In genomic region chr5:168137265-168137664, GRCh38 we compare ENCODE assay signal across 20 cellular contexts.
DNase-seq lines count a peak whose midpoint lies in the region; ATAC-seq and TF ChIP-seq lines count a peak whose summit lies in the region.
"Had no signal": no experiment of that assay in that cellular context is flagged by ENCODE, and none has a peak within 500 bp of the region (broad histone marks: within the 10 kb centered on the region; RNA-seq: fewer than 3 reads in every experiment).

No MANE protein-coding gene starts in this region.

- no peak overlapping the region for H3K27ac Mint-ChIP-seq in CD4-positive, alpha-beta memory T cell
- no peak overlapping the region for H3K27ac Mint-ChIP-seq in Calu3 (ENCODE audit: unreplicated experiment)
- H3K27ac Mint-ChIP-seq: activated CD8-positive, alpha-beta memory T cell treated with anti-CD3 and anti-CD28 coated beads, Interleukin-2, amount 10 ng/mL, durations not matched to agents 7 days and 5 days; B cell had no signal

- DNase-seq in CD4-positive, alpha-beta memory T cell: no peak
- DNase-seq in effector CD8-positive, alpha-beta T cell (lab: John Stamatoyannopoulos, UW): no peak
- DNase-seq in Calu3: no peak
- no peak for DNase-seq in stimulated activated naive CD8-positive, alpha-beta T cell treated with anti-CD3 and anti-CD28 coated beads, Interleukin-15, Interleukin-2, amounts not matched to agents 100 U/mL and 50 U/mL, for 24 hours
- DNase-seq: activated CD8-positive, alpha-beta memory T cell treated with anti-CD3 and anti-CD28 coated beads, Interleukin-2, amount 10 ng/mL, durations not matched to agents 7 days and 5 days; activated naive CD4-positive, alpha-beta T cell treated with anti-CD3 and anti-CD28 coated beads, Interleukin-2, amount 50 U/mL, for 16 hours; brain microvascular endothelial cell; DMS53; dorsolateral prefrontal cortex; HCEC 1CT; hypothalamus; left colon; NCI-H2029 treated with DMSO at 0.1 percent for 48 hours; NCI-H526 treated with DMSO at 0.1 percent for 48 hours; Peyer's patch had no signal

- H3K4me1 ChIP-seq in KMS-11 (ENCODE audit: low read depth, poor library complexity, severe bottlenecking): peaks cover 44% of the 10 kb centered on the region
- H3K4me1 ChIP-seq in CD4-positive, alpha-beta memory T cell (ENCODE audit: insufficient read depth, low read length): no peaks in the 10 kb centered on the region
- H3K4me1 ChIP-seq: Peyer's patch had no signal

- POLR2A ChIA-PET in CD4-positive, alpha-beta memory T cell (lab: Charles Lee; ENCODE audit: partially characterized antibody): no interaction called here

- no peaks in the 10 kb centered on the region for H3K9me3 Mint-ChIP-seq in CD4-positive, alpha-beta memory T cell
- no peaks in the 10 kb centered on the region for H3K9me3 Mint-ChIP-seq in Calu3 (ENCODE audit: low read depth, unreplicated experiment)

- TF ChIP-seq CTCF in KMS-11 (conservative IDR thresholded peaks at IDR 0.05; ENCODE audit: low read depth, low read length) (no peak), Calu3 (IDR thresholded peaks at IDR 0.05; ENCODE audit: unreplicated experiment) (no peak)

- H3K9me3 ChIP-seq in CD4-positive, alpha-beta memory T cell (ENCODE audit: control insufficient read depth in 1 of 2, low read length in 2 of 2): no peaks in the 10 kb centered on the region
- H3K9me3 ChIP-seq: Peyer's patch had no signal

- H3K36me3 Mint-ChIP-seq in CD4-positive, alpha-beta memory T cell: no peaks in the 10 kb centered on the region
- no peaks in the 10 kb centered on the region for H3K36me3 Mint-ChIP-seq in Calu3 (ENCODE audit: insufficient read depth, unreplicated experiment)
- H3K36me3 Mint-ChIP-seq: activated CD8-positive, alpha-beta memory T cell treated with anti-CD3 and anti-CD28 coated beads, Interleukin-2, amount 10 ng/mL, durations not matched to agents 7 days and 5 days had no signal

- no peaks in the 10 kb centered on the region for H4K20me1 ChIP-seq in KMS-11 (ENCODE audit: insufficient read depth)

- ATAC-seq in GM18519 (IDR thresholded peaks at IDR 0.05; ENCODE audit: low FRiP score, unreplicated experiment): peak; percentile 42
- peak; percentile 53 for ATAC-seq in GM21447 (IDR thresholded peaks at IDR 0.05; ENCODE audit: unreplicated experiment)
- ATAC-seq in HG03060 (IDR thresholded peaks at IDR 0.05; ENCODE audit: low read depth, unreplicated experiment): peak; percentile 40
- ATAC-seq in stimulated activated naive CD8-positive, alpha-beta T cell treated with anti-CD3 and anti-CD28 coated beads, Interleukin-15, Interleukin-2, amounts not matched to agents 100 U/mL and 50 U/mL, for 24 hours: no peak
- ATAC-seq: activated CD8-positive, alpha-beta memory T cell treated with anti-CD3 and anti-CD28 coated beads, Interleukin-2, amount 10 ng/mL, durations not matched to agents 7 days and 5 days had no signal

- H3K36me3 ChIP-seq in KMS-11 (ENCODE audit: insufficient read depth): no peaks in the 10 kb centered on the region
- no peaks in the 10 kb centered on the region for H3K36me3 ChIP-seq in CD4-positive, alpha-beta memory T cell (ENCODE audit: insufficient read depth, low read length)
- H3K36me3 ChIP-seq: brain microvascular endothelial cell, Peyer's patch had no signal

- H3K27me3 Mint-ChIP-seq in CD4-positive, alpha-beta memory T cell: peaks cover 6% of the 10 kb centered on the region in 2 donors
- H3K27me3 Mint-ChIP-seq in Calu3 (ENCODE audit: unreplicated experiment): peaks cover 92% of the 10 kb centered on the region

- intact Hi-C loops in CD4-positive, alpha-beta memory T cell (cut with micrococcal nuclease): no loop called here
- intact Hi-C loops in Calu3 (cut with micrococcal nuclease; ENCODE audit: unreplicated experiment): no loop called here

- BruUV-seq in Calu3 (replicated peaks; lab: Mats Ljungman, UMichigan): no TSS peak

- peak overlapping the region; percentile 80 for H3K4me2 ChIP-seq in KMS-11

- peak overlapping the region; percentile 55; the same call in 1 of the 2 replicates for H2AFZ ChIP-seq in KMS-11 (ENCODE audit: low read depth)

- H3K27me3 ChIP-seq in KMS-11 (ENCODE audit: insufficient read depth, low read depth): no peaks in the 10 kb centered on the region
- no peaks in the 10 kb centered on the region for H3K27me3 ChIP-seq in CD4-positive, alpha-beta memory T cell (ENCODE audit: insufficient read depth, low read length)
- H3K27me3 ChIP-seq: brain microvascular endothelial cell, dorsolateral prefrontal cortex, Peyer's patch had no signal

- H3K79me2 ChIP-seq in KMS-11 (ENCODE audit: insufficient read depth, low read depth): no peaks in the 10 kb centered on the region

- H3K4me3 Mint-ChIP-seq in CD4-positive, alpha-beta memory T cell: no peak overlapping the region
- no peak overlapping the region for H3K4me3 Mint-ChIP-seq in Calu3 (ENCODE audit: low read depth, unreplicated experiment)
- H3K4me3 Mint-ChIP-seq: activated CD8-positive, alpha-beta memory T cell treated with anti-CD3 and anti-CD28 coated beads, Interleukin-2, amount 10 ng/mL, durations not matched to agents 7 days and 5 days; B cell had no signal

- CTCF ChIA-PET in CD4-positive, alpha-beta memory T cell (lab: Charles Lee; ENCODE audit: partially characterized antibody): no interaction called here
- CTCF ChIA-PET in Calu3 (lab: Charles Lee): interaction anchor here (0.5 kb wide), 1 partner anchor 1581 kb away, joined by 5 read pairs; no protein-coding TSS in a partner anchor

- peaks cover 0 to 5% (median 0%) of the 10 kb centered on the region in 4 donors for H3K4me1 Mint-ChIP-seq in CD4-positive, alpha-beta memory T cell
- H3K4me1 Mint-ChIP-seq in Calu3 (ENCODE audit: low read depth, unreplicated experiment): no peaks in the 10 kb centered on the region
- H3K4me1 Mint-ChIP-seq: B cell had no signal

- no peak overlapping the region for H3K9ac ChIP-seq in KMS-11

- no peak overlapping the region for H3K4me3 ChIP-seq in KMS-11 (IDR thresholded peaks at IDR 0.05; ENCODE audit: insufficient read depth, low read depth, low read length)
- no peak overlapping the region for H3K4me3 ChIP-seq in CD4-positive, alpha-beta memory T cell (ENCODE audit: low read length in 2 of 2)
- H3K4me3 ChIP-seq: dorsolateral prefrontal cortex, Peyer's patch had no signal

- H3K27ac ChIP-seq in KMS-11: peak overlapping the region; percentile 89
- H3K27ac ChIP-seq in CD4-positive, alpha-beta memory T cell (ENCODE audit: low read depth, low read length): no peak overlapping the region
- H3K27ac ChIP-seq: brain microvascular endothelial cell, dorsolateral prefrontal cortex, Peyer's patch had no signal
